10 cellular contexts compared by ENCODE assay signal in the genomic region with DNA sequence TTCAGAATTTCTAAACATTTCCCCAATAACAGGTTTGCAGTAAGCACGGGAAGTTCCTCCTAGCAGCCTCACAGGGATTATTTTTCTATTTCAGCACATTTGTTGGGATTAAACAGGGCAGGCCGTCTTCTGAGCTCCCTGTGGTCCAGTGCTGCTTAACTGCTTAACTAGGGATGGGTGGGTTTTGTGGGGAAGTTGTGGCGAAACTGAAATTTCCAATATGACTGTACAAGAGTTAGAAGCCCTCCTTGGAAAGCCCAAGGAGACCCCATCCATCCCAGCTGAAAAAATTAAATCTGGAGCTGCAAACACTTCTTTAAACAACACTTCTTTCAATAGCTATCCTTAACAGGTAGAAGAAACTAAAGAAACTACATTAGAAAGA. TPM values are rescaled to one million over a fixed set of nuclear protein-coding genes. Genes with fewer than 3 reads are reported as not detected.
A peak's percentile ranks its signal among the peaks of the same experiment; 100 is the strongest.
DNase-seq lines count a peak whose midpoint lies in the region; ATAC-seq and TF ChIP-seq lines count a peak whose summit lies in the region.
"Had no signal": no experiment of that assay in that cellular context is flagged by ENCODE, and none has a peak within 500 bp of the region (broad histone marks: within the 10 kb centered on the region; RNA-seq: fewer than 3 reads in every experiment).

No MANE protein-coding gene starts in this region.

- H3K9me3 Mint-ChIP-seq in activated CD8-positive, alpha-beta T cell treated with anti-CD3 and anti-CD28 coated beads, Interleukin-2, amount 10 ng/mL, durations not matched to agents 7 days and 5 days (ENCODE audit: insufficient read depth) = no peaks in the 10 kb centered on the region
- H3K9me3 Mint-ChIP-seq in H9 = no peaks in the 10 kb centered on the region

- no peak for TF ChIP-seq EP300 in upper lobe of left lung (IDR thresholded peaks at IDR 0.05)

- H3K14ac ChIP-seq in H9 (ENCODE audit: insufficient read depth, low read length) = no peak overlapping the region

- H4K8ac ChIP-seq in H9 (replicated peaks; ENCODE audit: insufficient read length, low read depth, low read length) = no peak overlapping the region

- H3K79me1 ChIP-seq in H9 (ENCODE audit: insufficient read depth, low read depth, low read length, poor library complexity, severe bottlenecking) = peaks cover 14% of the 10 kb centered on the region

- no peak overlapping the region for H2BK12ac ChIP-seq in H9 (ENCODE audit: insufficient read length, low read depth, low read length)

- POLR2A ChIA-PET in activated CD8-positive, alpha-beta T cell treated with anti-CD3 and anti-CD28 coated beads, Interleukin-2, amount 10 ng/mL, durations not matched to agents 7 days and 5 days (lab: Charles Lee) = interaction anchor here (1.1 to 6.1 kb wide), 5 partner anchors 12 to 47 kb away, joined by 3 to 47 read pairs (median 10); partner anchors contain the start of genes FAM117A and KAT7

- H4K20me1 ChIP-seq in H9 (ENCODE audit: control insufficient read depth, insufficient read depth, insufficient read length) = no peaks in the 10 kb centered on the region

- no peak overlapping the region for H2AFZ ChIP-seq in H9 (ENCODE audit: low read length)

- no peak overlapping the region for H3K4ac ChIP-seq in H9 (ENCODE audit: low read depth, low read length)

- peak overlapping the region; percentile 84 for H3K4me3 Mint-ChIP-seq in activated CD8-positive, alpha-beta T cell treated with anti-CD3 and anti-CD28 coated beads, Interleukin-2, amount 10 ng/mL, durations not matched to agents 7 days and 5 days
- no peak overlapping the region for H3K4me3 Mint-ChIP-seq in H9

- no peak overlapping the region for H3K9ac ChIP-seq in mucosa of rectum (ENCODE audit: low read depth in 1 of 2, low read length in 2 of 2)
- H3K9ac ChIP-seq in H9 (ENCODE audit: extremely low read depth, insufficient read length, low read length) = no peak overlapping the region

- H2BK15ac ChIP-seq in H9 (ENCODE audit: low read depth, low read length) = no peak overlapping the region

- H3K9me3 ChIP-seq in cardiac muscle cell (ENCODE audit: low read depth) (no peaks in the 10 kb centered on the region), right cardiac atrium (ENCODE audit: control insufficient read depth, low read length) (no peaks in the 10 kb centered on the region), mucosa of rectum (ENCODE audit: control insufficient read depth in 2 of 2, low read length in 2 of 2) (no peaks in the 10 kb centered on the region), upper lobe of left lung (no peaks in the 10 kb centered on the region), H9 (ENCODE audit: control insufficient read depth, low read depth, low read length) (no peaks in the 10 kb centered on the region)

- no peak overlapping the region for H3K18ac ChIP-seq in H9 (ENCODE audit: insufficient read length, low read depth, low read length)

- H3K36me3 ChIP-seq in cardiac muscle cell (no peaks in the 10 kb centered on the region), mucosa of rectum (ENCODE audit: control insufficient read depth in 2 of 2, insufficient read depth in 2 of 2, low read length in 2 of 2) (no peaks in the 10 kb centered on the region), upper lobe of left lung (no peaks in the 10 kb centered on the region)

- H3K27me3 Mint-ChIP-seq in activated CD8-positive, alpha-beta T cell treated with anti-CD3 and anti-CD28 coated beads, Interleukin-2, amount 10 ng/mL, durations not matched to agents 7 days and 5 days (ENCODE audit: low read depth) = no peaks in the 10 kb centered on the region
- no peaks in the 10 kb centered on the region for H3K27me3 Mint-ChIP-seq in H9 (ENCODE audit: low read depth)

- WGBS in right cardiac atrium = 49% methylated on average over 3 of the region's 3 CpGs
- 40 to 59% methylated on average over 3 of the region's 3 CpGs for WGBS in upper lobe of left lung, 2 donors
- no CpG with 5 or more reads among the region's 3 CpGs for WGBS in H9 (ENCODE audit: extremely low coverage, insufficient read length, low lambda C conversion rate)

- no peak overlapping the region for H3K23ac ChIP-seq in H9 (ENCODE audit: insufficient read length, low read depth, low read length)

- H3K56ac ChIP-seq in H9 (ENCODE audit: insufficient read length, low read depth, low read length) = no peak overlapping the region

- H3K23me2 ChIP-seq in H9 (ENCODE audit: insufficient read length, low read depth, low read length, poor library complexity, severe bottlenecking) = no peaks in the 10 kb centered on the region

- no peak overlapping the region for H2AK5ac ChIP-seq in H9 (ENCODE audit: insufficient read length, low read length)

- H3K4me1 Mint-ChIP-seq in activated CD8-positive, alpha-beta T cell treated with anti-CD3 and anti-CD28 coated beads, Interleukin-2, amount 10 ng/mL, durations not matched to agents 7 days and 5 days (ENCODE audit: low read depth) = peaks cover 92% of the 10 kb centered on the region
- H3K4me1 Mint-ChIP-seq in H9 = peaks cover 0 to 3% of the 10 kb centered on the region in 2 experiments; a peak in 2 of 4 replicates

- no peak overlapping the region for H3K4me3 ChIP-seq in cardiac muscle cell
- no peak overlapping the region for H3K4me3 ChIP-seq in right cardiac atrium (ENCODE audit: low read length)
- H3K4me3 ChIP-seq in mucosa of rectum (ENCODE audit: low read length in 2 of 2) = peak overlapping the region in 1 of 2 donors; percentile 17
- no peak overlapping the region for H3K4me3 ChIP-seq in upper lobe of left lung

- ATAC-seq in right cardiac atrium (no peak), upper lobe of left lung (ENCODE audit: low FRiP score in 2 of 2) (no peak)
- no peak for ATAC-seq in activated CD8-positive, alpha-beta T cell treated with anti-CD3 and anti-CD28 coated beads, Interleukin-2, amount 10 ng/mL, durations not matched to agents 7 days and 5 days

- H4K91ac ChIP-seq in H9 (ENCODE audit: insufficient read length, low read depth, low read length) = no peak overlapping the region

- no peak overlapping the region for H2BK20ac ChIP-seq in H9 (ENCODE audit: low read depth, low read length, poor library complexity, severe bottlenecking)

- intact Hi-C loops in right cardiac atrium (cut with DNase I) = no loop called here

- peak overlapping the region; percentile 98 for H3K27ac Mint-ChIP-seq in activated CD8-positive, alpha-beta T cell treated with anti-CD3 and anti-CD28 coated beads, Interleukin-2, amount 10 ng/mL, durations not matched to agents 7 days and 5 days
- H3K27ac Mint-ChIP-seq in H9 = peak overlapping the region in 1 of 3 experiments; percentile 79; a peak in 2 of 7 replicates

- H3K27me3 ChIP-seq in cardiac muscle cell (no peaks in the 10 kb centered on the region), right cardiac atrium (ENCODE audit: control insufficient read depth, insufficient read depth) (no peaks in the 10 kb centered on the region), mucosa of rectum (ENCODE audit: control insufficient read depth in 2 of 2, insufficient read depth in 2 of 2, low read length in 2 of 2) (no peaks in the 10 kb centered on the region), upper lobe of left lung (no peaks in the 10 kb centered on the region), H9 (ENCODE audit: insufficient read depth, low read length) (no peaks in the 10 kb centered on the region)

- H3T11ph ChIP-seq in H9 (ENCODE audit: low read length) = no peak overlapping the region

- H3K4me2 ChIP-seq in H9 (ENCODE audit: insufficient read depth, insufficient read length, low read length) = no peak overlapping the region

- CTCF ChIA-PET in activated CD8-positive, alpha-beta T cell treated with anti-CD3 and anti-CD28 coated beads, Interleukin-2, amount 10 ng/mL, durations not matched to agents 7 days and 5 days (lab: Charles Lee) = interaction anchor here (0.8 to 2.5 kb wide), 7 partner anchors 10 to 47 kb away, joined by 3 to 9 read pairs (median 3); partner anchors contain the start of genes FAM117A, KAT7 and SLC35B1

- peaks cover 47% of the 10 kb centered on the region for H3K36me3 Mint-ChIP-seq in activated CD8-positive, alpha-beta T cell treated with anti-CD3 and anti-CD28 coated beads, Interleukin-2, amount 10 ng/mL, durations not matched to agents 7 days and 5 days (ENCODE audit: low read depth)
- peaks cover 3 to 4% (median 4%) of the 10 kb centered on the region in 3 experiments; a peak in 3 of 7 replicates for H3K36me3 Mint-ChIP-seq in H9 (ENCODE audit: insufficient read depth in 1 of 3, low read depth in 3 of 3)

- TF ChIP-seq POLR2A in upper lobe of left lung (IDR thresholded peaks at IDR 0.05) = no peak

- H2BK5ac ChIP-seq in H9 (ENCODE audit: insufficient read length, low read length) = no peak overlapping the region

- peaks cover 58% of the 10 kb centered on the region for H3K4me1 ChIP-seq in cardiac muscle cell (ENCODE audit: low read depth)
- H3K4me1 ChIP-seq in right cardiac atrium (ENCODE audit: control insufficient read depth, insufficient read depth, low read length) = peaks cover 24% of the 10 kb centered on the region
- peaks cover 24 to 31% of the 10 kb centered on the region in 2 donors for H3K4me1 ChIP-seq in mucosa of rectum (ENCODE audit: control insufficient read depth in 2 of 2, insufficient read depth in 2 of 2, low read length in 2 of 2)
- H3K4me1 ChIP-seq in upper lobe of left lung = peaks cover 41 to 54% (median 51%) of the 10 kb centered on the region in 4 donors
- no peaks in the 10 kb centered on the region for H3K4me1 ChIP-seq in H9 (ENCODE audit: insufficient read depth, low read length)

- H4K5ac ChIP-seq in H9 (ENCODE audit: insufficient read length, low read depth, low read length) = no peak overlapping the region

- TF ChIP-seq CTCF in cardiac muscle cell (IDR thresholded peaks at IDR 0.05; ENCODE audit: low read depth, low read length) = no peak
- no peak for TF ChIP-seq CTCF in upper lobe of left lung (IDR thresholded peaks at IDR 0.05)
- TF ChIP-seq CTCF in H9 (conservative IDR thresholded peaks at IDR 0.05) = no peak

- H3K79me2 ChIP-seq in H9 (ENCODE audit: insufficient read depth, low read length) = peaks cover 2% of the 10 kb centered on the region; the same call in 1 of the 2 replicates

- no peak overlapping the region for H2BK120ac ChIP-seq in H9 (ENCODE audit: low read depth, low read length, poor library complexity, severe bottlenecking)

- DNase-seq in cardiac muscle cell (ENCODE audit: low read depth in 1 of 2, low spot score in 1 of 2) = no peak
- no peak for DNase-seq in right cardiac atrium
- DNase-seq in activated CD8-positive, alpha-beta T cell treated with anti-CD3 and anti-CD28 coated beads, Interleukin-2, amount 10 ng/mL, durations not matched to agents 7 days and 5 days = no peak
- DNase-seq in upper lobe of left lung = no peak
- no peak for DNase-seq in HT-29 (ENCODE audit: low spot score)
- no peak for DNase-seq in RPMI8226
- DNase-seq in H9 = no peak
- DNase-seq: activated CD4-positive, CD25-positive, alpha-beta regulatory T cell treated with anti-CD3 and anti-CD28 coated beads, Interleukin-2, amount 50 U/mL, for 72 hours; NCI-H1105 had no signal

- H3K27ac ChIP-seq in cardiac muscle cell (peak overlapping the region; percentile 75), right cardiac atrium (ENCODE audit: low read length) (no peak overlapping the region), mucosa of rectum (ENCODE audit: low read depth in 2 of 2, low read length in 2 of 2) (peak overlapping the region; percentile 54 to 85), upper lobe of left lung (peak overlapping the region; percentile 72 to 85 (median 78)), H9 (ENCODE audit: insufficient read length, low read depth, low read length) (no peak overlapping the region)

RNA-seq across cellular contexts. Expression of gene FAM117A, which starts 22.2 kb away (rescaled TPM):
- total RNA-seq in cardiac muscle cell (19.2 and 30.9 TPM in 2 replicates), right cardiac atrium (10 to 100 TPM in 3 of 4 donors, 1 to 10 TPM in 1; 9.9 to 22.8 (median 17.5) TPM), upper lobe of left lung (10 to 100 TPM; 15.1 to 22.0 (median 18.2) TPM), H9 (2021) (21.1 and 21.3 TPM in 2 replicates)
- polyA plus RNA-seq in cardiac muscle cell (21.8 and 25.5 TPM in 2 replicates), right cardiac atrium (16.9 TPM)
- total RNA-seq in activated CD8-positive, alpha-beta T cell treated with anti-CD3 and anti-CD28 coated beads, Interleukin-2, amount 10 ng/mL, durations not matched to agents 7 days and 5 days = 10 to 100 TPM; 20.8 to 23.5 TPM
- 4.4 and 5.2 TPM in 2 replicates for total RNA-seq in HT-29 (2014; rRNA removed; shearing (Covaris generic))

RNA-seq across cellular contexts. Expression of gene SLC35B1, which starts 33.9 kb away (rescaled TPM):
- total RNA-seq in cardiac muscle cell (73.3 and 139 TPM in 2 replicates), right cardiac atrium (10 to 100 TPM; 48.6 to 75.5 (median 56.2) TPM), upper lobe of left lung (10 to 100 TPM; 16.2 to 57.4 (median 42.2) TPM), H9 (2021) (55.5 and 58.9 TPM in 2 replicates)
- polyA plus RNA-seq in cardiac muscle cell (77.0 and 143 TPM in 2 replicates), right cardiac atrium (56.1 TPM)
- total RNA-seq in activated CD8-positive, alpha-beta T cell treated with anti-CD3 and anti-CD28 coated beads, Interleukin-2, amount 10 ng/mL, durations not matched to agents 7 days and 5 days = 10 to 100 TPM; 50.7 to 62.6 TPM
- 64.0 and 73.7 TPM in 2 replicates for total RNA-seq in HT-29 (2014; rRNA removed; shearing (Covaris generic))

RNA-seq across cellular contexts. Expression of gene KAT7, which starts 46.8 kb away (rescaled TPM):
- total RNA-seq in cardiac muscle cell (31.3 and 33.1 TPM in 2 replicates), right cardiac atrium (10 to 100 TPM; 55.8 to 68.2 (median 57.2) TPM), upper lobe of left lung (10 to 100 TPM; 30.1 to 57.4 (median 49.8) TPM), H9 (2021) (84.6 and 93.1 TPM in 2 replicates)
- polyA plus RNA-seq in cardiac muscle cell (30.0 and 57.4 TPM in 2 replicates), right cardiac atrium (17.5 TPM)
- 10 to 100 TPM; 75.8 to 76.0 TPM for total RNA-seq in activated CD8-positive, alpha-beta T cell treated with anti-CD3 and anti-CD28 coated beads, Interleukin-2, amount 10 ng/mL, durations not matched to agents 7 days and 5 days
- total RNA-seq in HT-29 (2014; rRNA removed; shearing (Covaris generic)) = 23.0 and 25.4 TPM in 2 replicates

Comparison
In these comparisons a context has a peak if more than half of its experiments do, and no peak if none do; other contexts are left out.
1. H3K27ac ChIP-seq: peak in cardiac muscle cell (single experiment), mucosa of rectum (2 of 2) and upper lobe of left lung (4 of 4); none in right cardiac atrium (single experiment) and H9 (single experiment).